ENCODE assay signal across 8 cellular contexts in the genomic region with DNA sequence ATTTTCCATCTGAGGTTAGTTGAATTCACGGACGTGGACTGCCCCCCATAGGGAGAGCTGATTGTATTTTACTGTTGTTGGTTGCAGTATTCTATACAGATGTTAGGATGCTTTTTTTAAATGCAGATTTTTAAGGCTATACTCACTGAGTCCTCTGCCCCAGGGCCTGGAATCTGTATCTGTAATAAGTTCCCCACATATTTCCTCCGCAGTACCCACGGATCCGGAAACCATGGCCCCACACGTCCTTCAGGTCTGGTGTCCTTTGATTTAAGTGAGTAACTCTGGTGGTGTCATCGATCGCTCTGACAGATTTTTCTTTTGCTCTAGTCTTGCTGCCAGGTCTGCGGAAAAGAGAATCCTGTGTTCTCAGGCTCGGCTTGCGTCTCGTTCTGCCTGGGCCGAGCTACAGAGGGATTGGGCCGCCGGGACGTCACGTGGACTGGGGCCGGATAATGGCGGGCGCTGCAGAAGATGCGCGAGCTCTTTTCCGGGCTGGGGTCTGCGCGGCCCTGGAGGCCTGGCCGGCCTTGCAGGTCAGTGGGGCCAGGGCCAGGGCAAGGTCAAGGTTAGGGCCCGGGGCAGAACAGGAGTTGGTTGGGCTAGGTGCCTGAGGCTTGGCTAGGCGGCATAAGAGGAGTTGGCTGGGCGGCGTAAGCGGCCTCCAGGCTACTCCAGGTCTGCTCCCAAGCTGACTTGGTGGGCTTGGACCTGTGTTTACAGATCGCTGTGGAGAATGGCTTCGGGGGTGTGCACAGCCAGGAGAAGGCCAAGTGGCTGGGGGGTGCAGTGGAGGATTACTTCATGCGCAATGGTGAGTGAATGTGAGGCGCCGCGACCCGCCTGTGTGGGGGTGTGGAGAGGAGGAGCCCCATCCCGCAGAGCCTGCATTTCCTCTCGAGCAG. TPM values are rescaled to one million over a fixed set of nuclear protein-coding genes. Genes with fewer than 3 reads are reported as not detected.
DNase-seq lines count a peak whose midpoint lies in the region; ATAC-seq and TF ChIP-seq lines count a peak whose summit lies in the region.

A gene with protein sequence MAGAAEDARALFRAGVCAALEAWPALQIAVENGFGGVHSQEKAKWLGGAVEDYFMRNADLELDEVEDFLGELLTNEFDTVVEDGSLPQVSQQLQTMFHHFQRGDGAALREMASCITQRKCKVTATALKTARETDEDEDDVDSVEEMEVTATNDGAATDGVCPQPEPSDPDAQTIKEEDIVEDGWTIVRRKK (plus strand): TSS at position 438 of the 905 bp plus-strand sequence. CDS start 18 bp downstream, at position 456.

- H3K27ac Mint-ChIP-seq in activated T-helper 17 cell treated with anti-CD3 and anti-CD28 coated beads, Interleukin-2, amount 50 U/mL, for 72 hours: peak within 1 kb of the TSS; percentile 87
- H3K27ac Mint-ChIP-seq in nephron: peak within 1 kb of the TSS; percentile 88 to 94 (median 92)

- H3K9me3 Mint-ChIP-seq in activated T-helper 17 cell treated with anti-CD3 and anti-CD28 coated beads, Interleukin-2, amount 50 U/mL, for 72 hours: no peaks in the 10 kb centered on the region
- peaks cover 18% of the 10 kb centered on the region for H3K9me3 Mint-ChIP-seq in nephron

- peaks cover 47% of the 10 kb centered on the region for H3K36me3 Mint-ChIP-seq in activated T-helper 17 cell treated with anti-CD3 and anti-CD28 coated beads, Interleukin-2, amount 50 U/mL, for 72 hours (ENCODE audit: low read depth)
- H3K36me3 Mint-ChIP-seq in nephron (ENCODE audit: low read depth): peaks cover 17% of the 10 kb centered on the region

- H3K4me3 Mint-ChIP-seq in activated T-helper 17 cell treated with anti-CD3 and anti-CD28 coated beads, Interleukin-2, amount 50 U/mL, for 72 hours: peak within 1 kb of the TSS; percentile 93
- peak within 1 kb of the TSS; percentile 88 to 96 (median 95) for H3K4me3 Mint-ChIP-seq in nephron

- H3K4me1 Mint-ChIP-seq in activated T-helper 17 cell treated with anti-CD3 and anti-CD28 coated beads, Interleukin-2, amount 50 U/mL, for 72 hours: peaks cover 10% of the 10 kb centered on the region
- H3K4me1 Mint-ChIP-seq in nephron: peaks cover 15% of the 10 kb centered on the region

- peak; percentile 83 for DNase-seq in EL
- DNase-seq in GOT3 (lab: John Stamatoyannopoulos, UW): peak; percentile 38
- DNase-seq in LHCN-M2 (ENCODE audit: low read depth): peak; percentile 83
- peak; percentile 87 for DNase-seq in RPMI8226
- peak; percentile 85 for DNase-seq in fibroblast of peridontal ligament (ENCODE audit: extremely low read depth)
- DNase-seq in stimulated activated naive CD8-positive, alpha-beta T cell treated with anti-CD3 and anti-CD28 coated beads, Interleukin-15, Interleukin-2, amounts not matched to agents 100 U/mL and 50 U/mL, for 24 hours: peak; percentile 72

- TF ChIP-seq CTCF in nephron (IDR thresholded peaks at IDR 0.05; ENCODE audit: unreplicated experiment in 3 of 3): peak in 2 of 3 experiments; percentile 24 to 45

- no peaks in the 10 kb centered on the region for H3K27me3 Mint-ChIP-seq in activated T-helper 17 cell treated with anti-CD3 and anti-CD28 coated beads, Interleukin-2, amount 50 U/mL, for 72 hours
- no peaks in the 10 kb centered on the region for H3K27me3 Mint-ChIP-seq in nephron (ENCODE audit: low read depth)

- peak; percentile 97 for ATAC-seq in activated T-helper 17 cell treated with anti-CD3 and anti-CD28 coated beads, Interleukin-2, amount 50 U/mL, for 72 hours (replicated peaks)
- peak; percentile 95 for ATAC-seq in stimulated activated naive CD8-positive, alpha-beta T cell treated with anti-CD3 and anti-CD28 coated beads, Interleukin-15, Interleukin-2, amounts not matched to agents 100 U/mL and 50 U/mL, for 24 hours

RNA-seq across cellular contexts. Expression of the gene that starts here (rescaled TPM):
- 17.1 and 20.1 TPM in 2 replicates for total RNA-seq in LHCN-M2 (2014; rRNA removed)
- polyA plus RNA-seq in LHCN-M2 (2012): 48.6 TPM
- 10 to 100 TPM; 27.5 to 38.7 TPM for total RNA-seq in activated T-helper 17 cell treated with anti-CD3 and anti-CD28 coated beads, Interleukin-2, amount 50 U/mL, for 72 hours

Comparison
In these comparisons a context has a peak if more than half of its experiments do, and no peak if none do; other contexts are left out.
1. Peak in every context shown above with its lines: DNase-seq and ATAC-seq.